8 cellular contexts compared by ENCODE assay signal in genomic region chr9:93061791-93062299, GRCh38. TPM values are rescaled to one million over a fixed set of nuclear protein-coding genes. Genes with fewer than 3 reads are reported as not detected.
DNase-seq lines count a peak whose midpoint lies in the region; ATAC-seq and TF ChIP-seq lines count a peak whose summit lies in the region.

No MANE protein-coding gene starts in this region.

- H3K27ac ChIP-seq in thyroid gland, result no peak overlapping the region

- peaks cover 10 to 26% of the 10 kb centered on the region in 2 donors for H3K4me1 ChIP-seq in thyroid gland

- H3K4me3 ChIP-seq in thyroid gland (replicated peaks in 1 of 3), result no peak overlapping the region

- 83 to 85% methylated on average over 16 of the region's 16 CpGs for WGBS in thyroid gland, 2 donors

- H3K9me3 Mint-ChIP-seq in stimulated activated naive CD8-positive, alpha-beta T cell treated with anti-CD3 and anti-CD28 coated beads, Interleukin-15, Interleukin-2, amounts not matched to agents 100 ng/mL and 50 ng/mL, for 24 hours, result no peaks in the 10 kb centered on the region

- H3K27ac Mint-ChIP-seq in stimulated activated naive CD8-positive, alpha-beta T cell treated with anti-CD3 and anti-CD28 coated beads, Interleukin-15, Interleukin-2, amounts not matched to agents 100 ng/mL and 50 ng/mL, for 24 hours, result peak overlapping the region; percentile 91

- peaks cover 82% of the 10 kb centered on the region for H3K4me1 Mint-ChIP-seq in stimulated activated naive CD8-positive, alpha-beta T cell treated with anti-CD3 and anti-CD28 coated beads, Interleukin-15, Interleukin-2, amounts not matched to agents 100 ng/mL and 50 ng/mL, for 24 hours (ENCODE audit: low read depth)

- DNase-seq in activated CD8-positive, alpha-beta memory T cell treated with anti-CD3 and anti-CD28 coated beads for 24 hours, result peak; percentile 67
- no peak for DNase-seq in activated CD8-positive, alpha-beta memory T cell treated with anti-CD3 and anti-CD28 coated beads, Interleukin-2, amount 50 U/mL, for 4 hours
- DNase-seq in activated naive CD4-positive, alpha-beta T cell treated with anti-CD3 and anti-CD28 coated beads, Interleukin-2, amount 50 U/mL, for 16 hours, result peak; percentile 51
- no peak for DNase-seq in EL
- DNase-seq in thyroid gland, result no peak

- no peaks in the 10 kb centered on the region for H3K27me3 Mint-ChIP-seq in stimulated activated naive CD8-positive, alpha-beta T cell treated with anti-CD3 and anti-CD28 coated beads, Interleukin-15, Interleukin-2, amounts not matched to agents 100 ng/mL and 50 ng/mL, for 24 hours

- H3K4me3 Mint-ChIP-seq in stimulated activated naive CD8-positive, alpha-beta T cell treated with anti-CD3 and anti-CD28 coated beads, Interleukin-15, Interleukin-2, amounts not matched to agents 100 ng/mL and 50 ng/mL, for 24 hours, result peak overlapping the region; percentile 89

- no peaks in the 10 kb centered on the region for H3K9me3 ChIP-seq in thyroid gland

- intact Hi-C loops in thyroid gland (cut with DNase I), result no loop called here

- H3K36me3 Mint-ChIP-seq in stimulated activated naive CD8-positive, alpha-beta T cell treated with anti-CD3 and anti-CD28 coated beads, Interleukin-15, Interleukin-2, amounts not matched to agents 100 ng/mL and 50 ng/mL, for 24 hours (ENCODE audit: low read depth), result peaks cover 9% of the 10 kb centered on the region

- ATAC-seq in HG03175 (IDR thresholded peaks at IDR 0.05; ENCODE audit: unreplicated experiment) (peak; percentile 32), HG03521 (IDR thresholded peaks at IDR 0.05; ENCODE audit: unreplicated experiment) (no peak)

- H3K36me3 ChIP-seq in thyroid gland, result no peaks in the 10 kb centered on the region

- no peak for TF ChIP-seq POLR2A in thyroid gland (IDR thresholded peaks at IDR 0.05)

- TF ChIP-seq CTCF in thyroid gland (IDR thresholded peaks at IDR 0.05), result no peak

- H3K27me3 ChIP-seq in thyroid gland, result no peaks in the 10 kb centered on the region

RNA-seq across cellular contexts. Expression of gene SUSD3, which starts 3.3 kb away (rescaled TPM):
- total RNA-seq in thyroid gland, result 10 to 100 TPM in 1 of 4 donors, 1 to 10 TPM in 3; 3.6 to 12.6 (median 5.5) TPM

RNA-seq across cellular contexts. Expression of gene CARD19, which starts 34.2 kb away (rescaled TPM):
- 10 to 100 TPM; 37.0 to 61.8 (median 49.1) TPM for total RNA-seq in thyroid gland

Comparison
In these comparisons a context has a peak if more than half of its experiments do, and no peak if none do; other contexts are left out.
1. DNase-seq: peak in activated CD8-positive, alpha-beta memory T cell treated with anti-CD3 and anti-CD28 coated beads for 24 hours (single experiment) and activated naive CD4-positive, alpha-beta T cell treated with anti-CD3 and anti-CD28 coated beads, Interleukin-2, amount 50 U/mL, for 16 hours (single experiment); none in activated CD8-positive, alpha-beta memory T cell treated with anti-CD3 and anti-CD28 coated beads, Interleukin-2, amount 50 U/mL, for 4 hours (single experiment), EL (single experiment) and thyroid gland (0 of 2).